Comparison of ENCODE assay signal across 29 cellular contexts in genomic region chr19:30788105-30788765, GRCh38.
"Had no signal": no experiment of that assay in that cellular context is flagged by ENCODE, and none has a peak within 500 bp of the region (broad histone marks: within the 10 kb centered on the region; RNA-seq: fewer than 3 reads in every experiment).

No MANE protein-coding gene starts in this region.

- H2AFZ ChIP-seq: parathyroid adenoma had no signal

- H3K36me3 ChIP-seq: left ventricle myocardium inferior, spleen, suprapubic skin, tibial artery had no signal

- H3K4me1 ChIP-seq: left ventricle myocardium inferior, parathyroid adenoma, psoas muscle, tibial artery had no signal

- H3K4me3 ChIP-seq: left ventricle myocardium inferior, psoas muscle, spleen, suprapubic skin, tibial artery had no signal

- H3K79me2 ChIP-seq: parathyroid adenoma had no signal

- H3K36me3 Mint-ChIP-seq: activated naive CD4-positive, alpha-beta T cell treated with anti-CD3 and anti-CD28 coated beads, Interleukin-2, amount 50 U/mL, for 24 hours; mesothelial cell of epicardium; naive B cell had no signal

- FAIRE-seq: endometrium, frontal cortex, islet of Langerhans had no signal

- H3K27ac ChIP-seq: epithelial cell of prostate, left ventricle myocardium inferior, parathyroid adenoma, psoas muscle, spleen, suprapubic skin, tibial artery had no signal

- H3K27me3 ChIP-seq: tibial artery had no signal

- H3K4me3 Mint-ChIP-seq: activated CD8-positive, alpha-beta T cell treated with anti-CD3 and anti-CD28 coated beads, Interleukin-2, amount 10 ng/mL, durations not matched to agents 7 days and 5 days; activated naive CD4-positive, alpha-beta T cell treated with anti-CD3 and anti-CD28 coated beads, Interleukin-2, amount 50 U/mL, for 24 hours; activated naive CD8-positive, alpha-beta T cell treated with anti-CD3 and anti-CD28 coated beads, Interleukin-2, amount 50 U/mL, for 24 hours; activated T-cell treated with anti-CD3 and anti-CD28 coated beads, Interleukin-2, amount 50 U/mL, for 24 hours; dendritic cell treated with granulocyte-macrophage colony-stimulating factor and Interleukin-4, amounts not matched to agents 40 ng/mL and 50 ng/mL, for 4 days; mesothelial cell of epicardium; naive B cell; nephron progenitor cell; WTC11 had no signal

- H3K9me3 Mint-ChIP-seq: activated naive CD4-positive, alpha-beta T cell treated with anti-CD3 and anti-CD28 coated beads, Interleukin-2, amount 50 U/mL, for 24 hours; activated naive CD8-positive, alpha-beta T cell treated with anti-CD3 and anti-CD28 coated beads, Interleukin-2, amount 50 U/mL, for 24 hours; activated T-cell treated with anti-CD3 and anti-CD28 coated beads, Interleukin-2, amount 50 U/mL, for 24 hours; dendritic cell treated with granulocyte-macrophage colony-stimulating factor and Interleukin-4, amounts not matched to agents 40 ng/mL and 50 ng/mL, for 4 days had no signal

- ATAC-seq: activated CD8-positive, alpha-beta T cell treated with anti-CD3 and anti-CD28 coated beads, Interleukin-2, amount 10 ng/mL, durations not matched to agents 7 days and 5 days; activated naive CD8-positive, alpha-beta T cell treated with anti-CD3 and anti-CD28 coated beads, Interleukin-2, amount 50 U/mL, for 24 hours; psoas muscle; SK-N-SH treated with all-trans-retinoic acid at 6 μM for 48 hours; WTC11 had no signal

- H3K27me3 Mint-ChIP-seq: dendritic cell treated with granulocyte-macrophage colony-stimulating factor and Interleukin-4, amounts not matched to agents 40 ng/mL and 50 ng/mL, for 4 days had no signal

- H3K9me3 ChIP-seq: left ventricle myocardium inferior, psoas muscle, suprapubic skin, tibial artery had no signal

- H3K4me1 Mint-ChIP-seq: activated naive CD4-positive, alpha-beta T cell treated with anti-CD3 and anti-CD28 coated beads, Interleukin-2, amount 50 U/mL, for 24 hours; activated naive CD8-positive, alpha-beta T cell treated with anti-CD3 and anti-CD28 coated beads, Interleukin-2, amount 50 U/mL, for 24 hours; naive B cell; WTC11 had no signal

- H3K27ac Mint-ChIP-seq: activated CD8-positive, alpha-beta T cell treated with anti-CD3 and anti-CD28 coated beads, Interleukin-2, amount 10 ng/mL, durations not matched to agents 7 days and 5 days; activated naive CD4-positive, alpha-beta T cell treated with anti-CD3 and anti-CD28 coated beads, Interleukin-2, amount 50 U/mL, for 24 hours; activated naive CD8-positive, alpha-beta T cell treated with anti-CD3 and anti-CD28 coated beads, Interleukin-2, amount 50 U/mL, for 24 hours; activated T-cell treated with anti-CD3 and anti-CD28 coated beads, Interleukin-2, amount 50 U/mL, for 24 hours; dendritic cell treated with granulocyte-macrophage colony-stimulating factor and Interleukin-4, amounts not matched to agents 40 ng/mL and 50 ng/mL, for 4 days; mesothelial cell of epicardium; naive B cell; nephron progenitor cell; WTC11 had no signal

- H3K9ac ChIP-seq: parathyroid adenoma had no signal

- DNase-seq: activated CD4-positive, alpha-beta T cell treated with anti-CD3 and anti-CD28 coated beads for 1 hour; activated CD4-positive, alpha-beta T cell treated with anti-CD3 and anti-CD28 coated beads, Interleukin-2, amount 50 U/mL, for 1 hour; activated CD8-positive, alpha-beta T cell treated with anti-CD3 and anti-CD28 coated beads, Interleukin-2, amount 10 ng/mL, durations not matched to agents 7 days and 5 days; activated naive CD8-positive, alpha-beta T cell treated with anti-CD3 and anti-CD28 coated beads, Interleukin-2, amount 50 U/mL, for 24 hours; activated T-cell treated with anti-CD3 and anti-CD28 coated beads, Interleukin-2, amount 50 U/mL, for 24 hours; amygdala; central memory CD4-positive, alpha-beta T cell; effector CD4-positive, alpha-beta T cell; left ventricle myocardium inferior; mammary epithelial cell; naive B cell; nephron progenitor cell; nucleus accumbens; psoas muscle; spleen; stimulated activated naive CD4-positive, alpha-beta T cell; T-helper 2 cell; tibial artery had no signal
